8 cellular contexts compared by ENCODE assay signal in genomic region chr19:45615795-45616708, GRCh38.
DNase-seq lines count a peak whose midpoint lies in the region; ATAC-seq lines count a peak whose summit lies in the region.

No MANE protein-coding gene starts in this region.

- peak; percentile 92 for ATAC-seq in central memory CD8-positive, alpha-beta T cell (replicated peaks; ENCODE audit: extremely low read depth, poor library complexity, severe bottlenecking)
- no peak for ATAC-seq in GM18519 (IDR thresholded peaks at IDR 0.05; ENCODE audit: low FRiP score, unreplicated experiment)

- H3K4me1 Mint-ChIP-seq in central memory CD8-positive, alpha-beta T cell, result peaks cover 17% of the 10 kb centered on the region

- H3K9me3 Mint-ChIP-seq in central memory CD8-positive, alpha-beta T cell, result no peaks in the 10 kb centered on the region

- H3K27me3 Mint-ChIP-seq in central memory CD8-positive, alpha-beta T cell, result no peaks in the 10 kb centered on the region

- no peak overlapping the region for H3K27ac Mint-ChIP-seq in central memory CD8-positive, alpha-beta T cell (ENCODE audit: low read depth)

- DNase-seq in NCI-H2081 (lab: John Stamatoyannopoulos, UW) (peak; percentile 22 to 56), NCI-H2081 treated with DMSO at 0.1 percent for 48 hours (lab: John Stamatoyannopoulos, UW) (no peak), NCI-H2171 (lab: John Stamatoyannopoulos, UW) (peak; percentile 85), kidney tubule cell (ENCODE audit: low spot score) (peak; percentile 61)
- peak; percentile 80 for DNase-seq in activated CD4-positive, CD25-positive, alpha-beta regulatory T cell treated with anti-CD3 and anti-CD28 coated beads, Interleukin-2, amount 50 U/mL, for 72 hours
- peak; percentile 52 to 76 for DNase-seq in central memory CD8-positive, alpha-beta T cell (ENCODE audit: low spot score in 2 of 2)
- peak in 2 of 3 donors; percentile 22 to 64 for DNase-seq in stimulated activated CD4-positive, alpha-beta T cell treated with anti-CD3 and anti-CD28 coated beads, TNF-alpha, amount 100 ng/mL, for 1 hour (ENCODE audit: low read depth in 3 of 3, low spot score in 1 of 3)

- peaks cover 59% of the 10 kb centered on the region for H3K36me3 Mint-ChIP-seq in central memory CD8-positive, alpha-beta T cell (ENCODE audit: insufficient read depth)

- no peak overlapping the region for H3K4me3 Mint-ChIP-seq in central memory CD8-positive, alpha-beta T cell
